13 cellular contexts compared by ENCODE assay signal in genomic region chr18:3625717-3626091, GRCh38.
DNase-seq lines count a peak whose midpoint lies in the region; ATAC-seq and TF ChIP-seq lines count a peak whose summit lies in the region.
"Had no signal": no experiment of that assay in that cellular context is flagged by ENCODE, and none has a peak within 500 bp of the region (broad histone marks: within the 10 kb centered on the region; RNA-seq: fewer than 3 reads in every experiment).

No MANE protein-coding gene starts in this region.

- H3K18ac ChIP-seq in H9 (ENCODE audit: insufficient read length, low read depth, low read length), result no peak overlapping the region

- no peak overlapping the region for H4K8ac ChIP-seq in H9 (replicated peaks; ENCODE audit: insufficient read length, low read depth, low read length)

- BruUV-seq in PC-3 (replicated peaks; lab: Mats Ljungman, UMichigan), result no TSS peak

- CTCF ChIA-PET in CD8-positive, alpha-beta memory T cell (lab: Charles Lee), result no interaction called here
- CTCF ChIA-PET in PC-3 (lab: Charles Lee), result no interaction called here
- CTCF ChIA-PET in naive thymus-derived CD4-positive, alpha-beta T cell (lab: Charles Lee), result interaction anchor here (1.7 kb wide), 1 partner anchor 40 kb away, joined by 4 read pairs; no protein-coding TSS in a partner anchor

- H2BK12ac ChIP-seq in H9 (ENCODE audit: insufficient read length, low read depth, low read length), result no peak overlapping the region

- H3F3A ChIP-seq in PC-3 (ENCODE audit: low read length, unreplicated experiment), result peaks cover 8% of the 10 kb centered on the region

- POLR2A ChIA-PET in CD8-positive, alpha-beta memory T cell (lab: Charles Lee), result interaction anchor here (0.7 kb wide), 1 partner anchor 250 kb away, joined by 6 read pairs; no protein-coding TSS in a partner anchor
- POLR2A ChIA-PET in PC-3 (lab: Charles Lee; ENCODE audit: unreplicated experiment), result interaction anchor here (0.6 kb wide), 4 partner anchors 23 to 173 kb away, joined by 3 to 14 read pairs (median 4); no protein-coding TSS in a partner anchor
- POLR2A ChIA-PET in naive thymus-derived CD4-positive, alpha-beta T cell (lab: Charles Lee), result no interaction called here

- H3K79me1 ChIP-seq in H9 (ENCODE audit: insufficient read depth, low read depth, low read length, poor library complexity, severe bottlenecking), result no peaks in the 10 kb centered on the region

- peaks cover 10 to 22% (median 13%) of the 10 kb centered on the region in 3 donors for H3K4me1 Mint-ChIP-seq in CD8-positive, alpha-beta memory T cell
- peaks cover 7 to 44% (median 14%) of the 10 kb centered on the region in 7 donors for H3K4me1 Mint-ChIP-seq in naive thymus-derived CD4-positive, alpha-beta T cell
- H3K4me1 Mint-ChIP-seq in H9, result peaks cover 24 to 31% of the 10 kb centered on the region in 2 experiments

- no peak overlapping the region for H3K23ac ChIP-seq in H9 (ENCODE audit: insufficient read length, low read depth, low read length)

- intact Hi-C loops in PC-3 (cut with micrococcal nuclease), result no loop called here
- intact Hi-C loops in breast epithelium (cut with DNase I; ENCODE audit: low total_unique reads), result no loop called here
- intact Hi-C loops in naive thymus-derived CD4-positive, alpha-beta T cell (cut with micrococcal nuclease), result loop anchor here (1.0 to 2.0 kb wide), 4 partner anchors 31 to 41 kb away; no protein-coding TSS in a partner anchor
- intact Hi-C loops in left lung (cut with DNase I), result no loop called here

- H4K91ac ChIP-seq in H9 (ENCODE audit: insufficient read length, low read depth, low read length), result no peak overlapping the region

- no peaks in the 10 kb centered on the region for H3K27me3 ChIP-seq in CD8-positive, alpha-beta memory T cell (ENCODE audit: insufficient read depth, low read length, poor library complexity, severe bottlenecking)
- H3K27me3 ChIP-seq in PC-3 (ENCODE audit: low read length), result no peaks in the 10 kb centered on the region
- no peaks in the 10 kb centered on the region for H3K27me3 ChIP-seq in breast epithelium
- no peaks in the 10 kb centered on the region for H3K27me3 ChIP-seq in naive thymus-derived CD4-positive, alpha-beta T cell (ENCODE audit: control insufficient read depth in 2 of 2, insufficient read depth in 2 of 2, low read length in 2 of 2)
- no peaks in the 10 kb centered on the region for H3K27me3 ChIP-seq in H9 (ENCODE audit: insufficient read depth, low read length)
- H3K27me3 ChIP-seq in left lung, result no peaks in the 10 kb centered on the region
- H3K27me3 ChIP-seq: gastroesophageal sphincter had no signal

- no peaks in the 10 kb centered on the region for H3K36me3 Mint-ChIP-seq in CD8-positive, alpha-beta memory T cell
- H3K36me3 Mint-ChIP-seq in naive thymus-derived CD4-positive, alpha-beta T cell, result peaks cover 0 to 2% (median 0%) of the 10 kb centered on the region in 5 donors
- no peaks in the 10 kb centered on the region; a peak in 1 of 7 replicates for H3K36me3 Mint-ChIP-seq in H9 (ENCODE audit: insufficient read depth in 1 of 3, low read depth in 3 of 3)
- H3K36me3 Mint-ChIP-seq: activated naive CD8-positive, alpha-beta T cell treated with anti-CD3 and anti-CD28 coated beads, Interleukin-2, amount 10 ng/mL, durations not matched to agents 7 days and 5 days; stimulated activated naive B cell treated with anti-CD40 and anti-IgM and Interleukin-4, amounts not matched to agents 10 μg/mL and 1 μg/mL and 100 μg/mL, for 72 hours had no signal

- no peak overlapping the region for H3T11ph ChIP-seq in H9 (ENCODE audit: low read length)

- H2BK120ac ChIP-seq in H9 (ENCODE audit: low read depth, low read length, poor library complexity, severe bottlenecking), result no peak overlapping the region

- H3K9ac ChIP-seq in PC-3 (ENCODE audit: low read length) (peak overlapping the region; percentile 93), H9 (ENCODE audit: extremely low read depth, insufficient read length, low read length) (no peak overlapping the region)

- peaks cover 14% of the 10 kb centered on the region for H3K4me1 ChIP-seq in CD8-positive, alpha-beta memory T cell (ENCODE audit: insufficient read depth, low read length)
- peaks cover 50% of the 10 kb centered on the region for H3K4me1 ChIP-seq in PC-3 (ENCODE audit: insufficient read depth, low read length)
- peaks cover 0 to 16% of the 10 kb centered on the region in 2 donors for H3K4me1 ChIP-seq in breast epithelium
- H3K4me1 ChIP-seq in naive thymus-derived CD4-positive, alpha-beta T cell (ENCODE audit: control insufficient read depth in 2 of 2, insufficient read depth in 2 of 2, low read length in 2 of 2), result peaks cover 9 to 12% of the 10 kb centered on the region in 2 donors
- peaks cover 3% of the 10 kb centered on the region; the same call in 1 of the 2 replicates for H3K4me1 ChIP-seq in H9 (ENCODE audit: insufficient read depth, low read length)
- peaks cover 23 to 28% of the 10 kb centered on the region in 2 donors for H3K4me1 ChIP-seq in left lung

- no peaks in the 10 kb centered on the region for H3K9me3 ChIP-seq in CD8-positive, alpha-beta memory T cell (ENCODE audit: low read length)
- no peaks in the 10 kb centered on the region for H3K9me3 ChIP-seq in PC-3 (ENCODE audit: low read length)
- no peaks in the 10 kb centered on the region for H3K9me3 ChIP-seq in breast epithelium
- H3K9me3 ChIP-seq in naive thymus-derived CD4-positive, alpha-beta T cell (ENCODE audit: control insufficient read depth in 2 of 3, low read length in 3 of 3), result no peaks in the 10 kb centered on the region
- H3K9me3 ChIP-seq in H9 (ENCODE audit: control insufficient read depth, low read depth, low read length), result no peaks in the 10 kb centered on the region
- no peaks in the 10 kb centered on the region for H3K9me3 ChIP-seq in left lung
- H3K9me3 ChIP-seq: gastroesophageal sphincter had no signal

- peak overlapping the region in 1 of 8 donors; percentile 56 for H3K27ac Mint-ChIP-seq in CD8-positive, alpha-beta memory T cell
- H3K27ac Mint-ChIP-seq in naive thymus-derived CD4-positive, alpha-beta T cell, result peak overlapping the region in 2 of 9 donors; percentile 13 to 54
- no peak overlapping the region for H3K27ac Mint-ChIP-seq in H9

- no peak for TF ChIP-seq POLR2A in breast epithelium (IDR thresholded peaks at IDR 0.05)

- H2BK15ac ChIP-seq in H9 (ENCODE audit: low read depth, low read length), result no peak overlapping the region

- no peak overlapping the region for H2AK5ac ChIP-seq in H9 (ENCODE audit: insufficient read length, low read length)

- TF ChIP-seq CTCF in PC-3 (conservative IDR thresholded peaks at IDR 0.05; ENCODE audit: low read depth, low read length), result no peak
- TF ChIP-seq CTCF in breast epithelium (IDR thresholded peaks at IDR 0.05), result no peak
- no peak for TF ChIP-seq CTCF in H9 (conservative IDR thresholded peaks at IDR 0.05)
- no peak for TF ChIP-seq CTCF in left lung (IDR thresholded peaks at IDR 0.05)

- no peak for DNase-seq in CD8-positive, alpha-beta memory T cell
- DNase-seq in PC-3 (peak; percentile 8), breast epithelium (ENCODE audit: low spot score in 2 of 2) (no peak), NCI-H526 (lab: John Stamatoyannopoulos, UW) (no peak), COR-L47 (lab: John Stamatoyannopoulos, UW) (no peak), H9 (no peak), left lung (no peak)
- DNase-seq in naive thymus-derived CD4-positive, alpha-beta T cell, result no peak
- DNase-seq: activated naive CD8-positive, alpha-beta T cell treated with anti-CD3 and anti-CD28 coated beads, Interleukin-2, amount 10 ng/mL, durations not matched to agents 7 days and 5 days; NCI-H1048; stimulated activated CD4-positive, alpha-beta T cell treated with anti-CD3 and anti-CD28 coated beads, Interleukin-2, amount 100 ng/mL, for 48 hours; stimulated activated naive B cell treated with anti-CD40 and anti-IgM and Interleukin-4, amounts not matched to agents 10 μg/mL and 1 μg/mL and 100 μg/mL, for 72 hours had no signal

- H3K79me2 ChIP-seq in PC-3 (ENCODE audit: low read length) (no peaks in the 10 kb centered on the region), H9 (ENCODE audit: insufficient read depth, low read length) (no peaks in the 10 kb centered on the region)

- no peaks in the 10 kb centered on the region for H3K36me3 ChIP-seq in CD8-positive, alpha-beta memory T cell (ENCODE audit: insufficient read depth, low read length)
- H3K36me3 ChIP-seq in PC-3 (ENCODE audit: low read depth, low read length) (no peaks in the 10 kb centered on the region), breast epithelium (no peaks in the 10 kb centered on the region), left lung (no peaks in the 10 kb centered on the region)
- H3K36me3 ChIP-seq in naive thymus-derived CD4-positive, alpha-beta T cell (ENCODE audit: control insufficient read depth in 2 of 3, insufficient read depth in 3 of 3, low read length in 3 of 3), result no peaks in the 10 kb centered on the region
- H3K36me3 ChIP-seq: gastroesophageal sphincter had no signal

- no peak overlapping the region for H4K5ac ChIP-seq in H9 (ENCODE audit: insufficient read length, low read depth, low read length)

- H3K27me3 Mint-ChIP-seq in CD8-positive, alpha-beta memory T cell, result no peaks in the 10 kb centered on the region
- H3K27me3 Mint-ChIP-seq in naive thymus-derived CD4-positive, alpha-beta T cell, result no peaks in the 10 kb centered on the region
- H3K27me3 Mint-ChIP-seq in H9 (ENCODE audit: low read depth), result no peaks in the 10 kb centered on the region
- H3K27me3 Mint-ChIP-seq: activated naive CD8-positive, alpha-beta T cell treated with anti-CD3 and anti-CD28 coated beads, Interleukin-2, amount 10 ng/mL, durations not matched to agents 7 days and 5 days had no signal

- no peaks in the 10 kb centered on the region for H4K20me1 ChIP-seq in PC-3 (ENCODE audit: low read length)
- H4K20me1 ChIP-seq in H9 (ENCODE audit: control insufficient read depth, insufficient read depth, insufficient read length), result no peaks in the 10 kb centered on the region

- no peak overlapping the region for H3K4me3 ChIP-seq in CD8-positive, alpha-beta memory T cell (ENCODE audit: low read length)
- peak overlapping the region; percentile 53 for H3K4me3 ChIP-seq in PC-3 (ENCODE audit: low read length)
- H3K4me3 ChIP-seq in breast epithelium, result no peak overlapping the region
- no peak overlapping the region for H3K4me3 ChIP-seq in naive thymus-derived CD4-positive, alpha-beta T cell (ENCODE audit: low read length)
- no peak overlapping the region for H3K4me3 ChIP-seq in left lung
- H3K4me3 ChIP-seq: gastroesophageal sphincter had no signal

- H3K23me2 ChIP-seq in H9 (ENCODE audit: insufficient read length, low read depth, low read length, poor library complexity, severe bottlenecking), result no peaks in the 10 kb centered on the region

- ATAC-seq in PC-3, result no peak
- no peak for ATAC-seq in naive thymus-derived CD4-positive, alpha-beta T cell
- ATAC-seq in left lung, result no peak
- ATAC-seq: gastroesophageal sphincter had no signal

- H2BK5ac ChIP-seq in H9 (ENCODE audit: insufficient read length, low read length), result no peak overlapping the region

- H3K27ac ChIP-seq in CD8-positive, alpha-beta memory T cell (ENCODE audit: low read depth, low read length), result peak overlapping the region; percentile 91
- peak overlapping the region; percentile 98 for H3K27ac ChIP-seq in PC-3 (ENCODE audit: low read length)
- peak overlapping the region; percentile 16 to 96 for H3K27ac ChIP-seq in breast epithelium
- H3K27ac ChIP-seq in naive thymus-derived CD4-positive, alpha-beta T cell (ENCODE audit: low read depth, low read length), result peak overlapping the region; percentile 42
- H3K27ac ChIP-seq in H9 (ENCODE audit: insufficient read length, low read depth, low read length), result no peak overlapping the region
- H3K27ac ChIP-seq in left lung, result no peak overlapping the region

- peak overlapping the region; percentile 82 for H3K4me2 ChIP-seq in PC-3 (ENCODE audit: low read length)
- H3K4me2 ChIP-seq in H9 (ENCODE audit: insufficient read depth, insufficient read length, low read length), result no peak overlapping the region

- H2AFZ ChIP-seq in PC-3 (ENCODE audit: low read length) (no peak overlapping the region), H9 (ENCODE audit: low read length) (no peak overlapping the region)

- no peak overlapping the region for H3K4me3 Mint-ChIP-seq in CD8-positive, alpha-beta memory T cell
- no peak overlapping the region for H3K4me3 Mint-ChIP-seq in naive thymus-derived CD4-positive, alpha-beta T cell
- H3K4me3 Mint-ChIP-seq in H9, result no peak overlapping the region
- H3K4me3 Mint-ChIP-seq: stimulated activated naive B cell treated with anti-CD40 and anti-IgM and Interleukin-4, amounts not matched to agents 10 μg/mL and 1 μg/mL and 100 μg/mL, for 72 hours had no signal

- no peaks in the 10 kb centered on the region for H3K9me2 ChIP-seq in PC-3 (replicated peaks; ENCODE audit: low read length)

- H3K56ac ChIP-seq in H9 (ENCODE audit: insufficient read length, low read depth, low read length), result no peak overlapping the region

- H3K14ac ChIP-seq in H9 (ENCODE audit: insufficient read depth, low read length), result no peak overlapping the region

- no peak overlapping the region for H2BK20ac ChIP-seq in H9 (ENCODE audit: low read depth, low read length, poor library complexity, severe bottlenecking)

- H3K9me3 Mint-ChIP-seq in CD8-positive, alpha-beta memory T cell, result no peaks in the 10 kb centered on the region
- H3K9me3 Mint-ChIP-seq in naive thymus-derived CD4-positive, alpha-beta T cell, result no peaks in the 10 kb centered on the region
- no peaks in the 10 kb centered on the region for H3K9me3 Mint-ChIP-seq in H9
- H3K9me3 Mint-ChIP-seq: activated naive CD8-positive, alpha-beta T cell treated with anti-CD3 and anti-CD28 coated beads, Interleukin-2, amount 10 ng/mL, durations not matched to agents 7 days and 5 days; stimulated activated naive B cell treated with anti-CD40 and anti-IgM and Interleukin-4, amounts not matched to agents 10 μg/mL and 1 μg/mL and 100 μg/mL, for 72 hours had no signal

- H3K4ac ChIP-seq in H9 (ENCODE audit: low read depth, low read length), result no peak overlapping the region

Comparison
In these comparisons a context has a peak if more than half of its experiments do, and no peak if none do; other contexts are left out.
1. H3K27ac ChIP-seq: peak in CD8-positive, alpha-beta memory T cell (single experiment), PC-3 (single experiment), breast epithelium (2 of 2) and naive thymus-derived CD4-positive, alpha-beta T cell (single experiment); none in H9 (single experiment) and left lung (0 of 2).
2. intact Hi-C loops: an anchor here in naive thymus-derived CD4-positive, alpha-beta T cell (1.0 to 2.0 kb wide); none called in PC-3, breast epithelium and left lung.